In genomic region chr14:24235804-24236688, GRCh38 we compare ENCODE assay signal across 1 cellular context.
A peak's percentile ranks its signal among the peaks of the same experiment; 100 is the strongest.
TF ChIP-seq lines count a peak whose summit lies in the region.

No MANE protein-coding gene starts in this region.

TF ChIP-seq in HepG2, 621 proteins besides CTCF, POLR2A, EP300 and RAD21:
- TF ChIP-seq ZNF33A (CRISPR knock-in tag; IDR thresholded peaks at IDR 0.05; ENCODE audit: borderline replicate concordance) (0 out of 2 replicates have a peak, but pooled peaks have one; percentile 50), ZNF607 (CRISPR knock-in tag; IDR thresholded peaks at IDR 0.05; ENCODE audit: borderline replicate concordance) (0 out of 2 replicates have a peak, but pooled peaks have one; percentile 8), NR2F2 (IDR thresholded peaks at IDR 0.05; ENCODE audit: borderline replicate concordance, low read depth) (no peak), TCF12 (IDR thresholded peaks at IDR 0.05) (0 out of 2 replicates have a peak, but pooled peaks have one; percentile 58), TCF12 (CRISPR knock-in tag; IDR thresholded peaks at IDR 0.05) (no peak), HOXA7 (CRISPR knock-in tag; IDR thresholded peaks at IDR 0.05) (no peak), PAF1 (CRISPR knock-in tag; IDR thresholded peaks at IDR 0.05) (0 out of 2 replicates have a peak, but pooled peaks have one; percentile 45), FOXO4 (CRISPR knock-in tag; conservative IDR thresholded peaks at IDR 0.05) (peak; percentile 80; the same call in 1 of the 2 replicates), ZNF274 (CRISPR knock-in tag; IDR thresholded peaks at IDR 0.05) (0 out of 2 replicates have a peak, but pooled peaks have one; percentile 38), SKI (IDR thresholded peaks at IDR 0.05; ENCODE audit: partially characterized antibody) (peak; percentile 6), SP2 (CRISPR knock-in tag; IDR thresholded peaks at IDR 0.05) (no peak), GMEB1 (CRISPR knock-in tag; IDR thresholded peaks at IDR 0.05; ENCODE audit: borderline replicate concordance) (0 out of 2 replicates have a peak, but pooled peaks have one; percentile 36), REL (CRISPR knock-in tag; conservative IDR thresholded peaks at IDR 0.05) (0 out of 2 replicates have a peak, but pooled peaks have one; percentile 49), ZNF670 (CRISPR knock-in tag; IDR thresholded peaks at IDR 0.05; ENCODE audit: borderline replicate concordance) (0 out of 2 replicates have a peak, but pooled peaks have one; percentile 66), ZNF780A (CRISPR knock-in tag; IDR thresholded peaks at IDR 0.05) (0 out of 2 replicates have a peak, but pooled peaks have one; percentile 53), HOXA9 (CRISPR knock-in tag; IDR thresholded peaks at IDR 0.05; ENCODE audit: borderline replicate concordance) (peak; percentile 53; the same call in 1 of the 2 replicates), JUNB (CRISPR knock-in tag; IDR thresholded peaks at IDR 0.05; ENCODE audit: borderline replicate concordance) (0 out of 2 replicates have a peak, but pooled peaks have one; percentile 60), ZNF740 (CRISPR knock-in tag; IDR thresholded peaks at IDR 0.05) (0 out of 2 replicates have a peak, but pooled peaks have one; percentile 42), NONO (IDR thresholded peaks at IDR 0.05) (no peak), NONO (CRISPR knock-in tag; conservative IDR thresholded peaks at IDR 0.05) (0 out of 2 replicates have a peak, but pooled peaks have one; percentile 27), ZBTB2 (CRISPR knock-in tag; IDR thresholded peaks at IDR 0.05; ENCODE audit: low read depth) (0 out of 2 replicates have a peak, but pooled peaks have one; percentile 31), HNRNPUL1 (IDR thresholded peaks at IDR 0.05; ENCODE audit: low read depth, low read length) (no peak), ZNF816 (CRISPR knock-in tag; IDR thresholded peaks at IDR 0.05; ENCODE audit: borderline replicate concordance) (0 out of 2 replicates have a peak, but pooled peaks have one; percentile 47), ZNF589 (CRISPR knock-in tag; conservative IDR thresholded peaks at IDR 0.05) (peak; percentile 14; the same call in 1 of the 2 replicates), ZNF563 (CRISPR knock-in tag; IDR thresholded peaks at IDR 0.05) (no peak)
- TF ChIP-seq, protein P1, sequence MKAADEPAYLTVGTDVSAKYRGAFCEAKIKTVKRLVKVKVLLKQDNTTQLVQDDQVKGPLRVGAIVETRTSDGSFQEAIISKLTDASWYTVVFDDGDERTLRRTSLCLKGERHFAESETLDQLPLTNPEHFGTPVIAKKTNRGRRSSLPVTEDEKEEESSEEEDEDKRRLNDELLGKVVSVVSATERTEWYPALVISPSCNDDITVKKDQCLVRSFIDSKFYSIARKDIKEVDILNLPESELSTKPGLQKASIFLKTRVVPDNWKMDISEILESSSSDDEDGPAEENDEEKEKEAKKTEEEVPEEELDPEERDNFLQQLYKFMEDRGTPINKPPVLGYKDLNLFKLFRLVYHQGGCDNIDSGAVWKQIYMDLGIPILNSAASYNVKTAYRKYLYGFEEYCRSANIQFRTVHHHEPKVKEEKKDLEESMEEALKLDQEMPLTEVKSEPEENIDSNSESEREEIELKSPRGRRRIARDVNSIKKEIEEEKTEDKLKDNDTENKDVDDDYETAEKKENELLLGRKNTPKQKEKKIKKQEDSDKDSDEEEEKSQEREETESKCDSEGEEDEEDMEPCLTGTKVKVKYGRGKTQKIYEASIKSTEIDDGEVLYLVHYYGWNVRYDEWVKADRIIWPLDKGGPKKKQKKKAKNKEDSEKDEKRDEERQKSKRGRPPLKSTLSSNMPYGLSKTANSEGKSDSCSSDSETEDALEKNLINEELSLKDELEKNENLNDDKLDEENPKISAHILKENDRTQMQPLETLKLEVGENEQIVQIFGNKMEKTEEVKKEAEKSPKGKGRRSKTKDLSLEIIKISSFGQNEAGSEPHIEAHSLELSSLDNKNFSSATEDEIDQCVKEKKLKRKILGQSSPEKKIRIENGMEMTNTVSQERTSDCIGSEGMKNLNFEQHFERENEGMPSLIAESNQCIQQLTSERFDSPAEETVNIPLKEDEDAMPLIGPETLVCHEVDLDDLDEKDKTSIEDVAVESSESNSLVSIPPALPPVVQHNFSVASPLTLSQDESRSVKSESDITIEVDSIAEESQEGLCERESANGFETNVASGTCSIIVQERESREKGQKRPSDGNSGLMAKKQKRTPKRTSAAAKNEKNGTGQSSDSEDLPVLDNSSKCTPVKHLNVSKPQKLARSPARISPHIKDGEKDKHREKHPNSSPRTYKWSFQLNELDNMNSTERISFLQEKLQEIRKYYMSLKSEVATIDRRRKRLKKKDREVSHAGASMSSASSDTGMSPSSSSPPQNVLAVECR (CRISPR knock-in tag; IDR thresholded peaks at IDR 0.05; ENCODE audit: borderline replicate concordance): 0 out of 2 replicates have a peak, but pooled peaks have one; percentile 31
- TF ChIP-seq, protein P2, sequence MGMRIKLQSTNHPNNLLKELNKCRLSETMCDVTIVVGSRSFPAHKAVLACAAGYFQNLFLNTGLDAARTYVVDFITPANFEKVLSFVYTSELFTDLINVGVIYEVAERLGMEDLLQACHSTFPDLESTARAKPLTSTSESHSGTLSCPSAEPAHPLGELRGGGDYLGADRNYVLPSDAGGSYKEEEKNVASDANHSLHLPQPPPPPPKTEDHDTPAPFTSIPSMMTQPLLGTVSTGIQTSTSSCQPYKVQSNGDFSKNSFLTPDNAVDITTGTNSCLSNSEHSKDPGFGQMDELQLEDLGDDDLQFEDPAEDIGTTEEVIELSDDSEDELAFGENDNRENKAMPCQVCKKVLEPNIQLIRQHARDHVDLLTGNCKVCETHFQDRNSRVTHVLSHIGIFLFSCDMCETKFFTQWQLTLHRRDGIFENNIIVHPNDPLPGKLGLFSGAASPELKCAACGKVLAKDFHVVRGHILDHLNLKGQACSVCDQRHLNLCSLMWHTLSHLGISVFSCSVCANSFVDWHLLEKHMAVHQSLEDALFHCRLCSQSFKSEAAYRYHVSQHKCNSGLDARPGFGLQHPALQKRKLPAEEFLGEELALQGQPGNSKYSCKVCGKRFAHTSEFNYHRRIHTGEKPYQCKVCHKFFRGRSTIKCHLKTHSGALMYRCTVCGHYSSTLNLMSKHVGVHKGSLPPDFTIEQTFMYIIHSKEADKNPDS (CRISPR knock-in tag; IDR thresholded peaks at IDR 0.05): 0 out of 2 replicates have a peak, but pooled peaks have one; percentile 18
- TF ChIP-seq, protein P3, sequence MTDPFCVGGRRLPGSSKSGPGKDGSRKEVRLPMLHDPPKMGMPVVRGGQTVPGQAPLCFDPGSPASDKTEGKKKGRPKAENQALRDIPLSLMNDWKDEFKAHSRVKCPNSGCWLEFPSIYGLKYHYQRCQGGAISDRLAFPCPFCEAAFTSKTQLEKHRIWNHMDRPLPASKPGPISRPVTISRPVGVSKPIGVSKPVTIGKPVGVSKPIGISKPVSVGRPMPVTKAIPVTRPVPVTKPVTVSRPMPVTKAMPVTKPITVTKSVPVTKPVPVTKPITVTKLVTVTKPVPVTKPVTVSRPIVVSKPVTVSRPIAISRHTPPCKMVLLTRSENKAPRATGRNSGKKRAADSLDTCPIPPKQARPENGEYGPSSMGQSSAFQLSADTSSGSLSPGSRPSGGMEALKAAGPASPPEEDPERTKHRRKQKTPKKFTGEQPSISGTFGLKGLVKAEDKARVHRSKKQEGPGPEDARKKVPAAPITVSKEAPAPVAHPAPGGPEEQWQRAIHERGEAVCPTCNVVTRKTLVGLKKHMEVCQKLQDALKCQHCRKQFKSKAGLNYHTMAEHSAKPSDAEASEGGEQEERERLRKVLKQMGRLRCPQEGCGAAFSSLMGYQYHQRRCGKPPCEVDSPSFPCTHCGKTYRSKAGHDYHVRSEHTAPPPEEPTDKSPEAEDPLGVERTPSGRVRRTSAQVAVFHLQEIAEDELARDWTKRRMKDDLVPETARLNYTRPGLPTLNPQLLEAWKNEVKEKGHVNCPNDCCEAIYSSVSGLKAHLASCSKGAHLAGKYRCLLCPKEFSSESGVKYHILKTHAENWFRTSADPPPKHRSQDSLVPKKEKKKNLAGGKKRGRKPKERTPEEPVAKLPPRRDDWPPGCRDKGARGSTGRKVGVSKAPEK (CRISPR knock-in tag; IDR thresholded peaks at IDR 0.05; ENCODE audit: borderline replicate concordance): no peak
